ENCODE assay signal across 15 cellular contexts in the genomic region with DNA sequence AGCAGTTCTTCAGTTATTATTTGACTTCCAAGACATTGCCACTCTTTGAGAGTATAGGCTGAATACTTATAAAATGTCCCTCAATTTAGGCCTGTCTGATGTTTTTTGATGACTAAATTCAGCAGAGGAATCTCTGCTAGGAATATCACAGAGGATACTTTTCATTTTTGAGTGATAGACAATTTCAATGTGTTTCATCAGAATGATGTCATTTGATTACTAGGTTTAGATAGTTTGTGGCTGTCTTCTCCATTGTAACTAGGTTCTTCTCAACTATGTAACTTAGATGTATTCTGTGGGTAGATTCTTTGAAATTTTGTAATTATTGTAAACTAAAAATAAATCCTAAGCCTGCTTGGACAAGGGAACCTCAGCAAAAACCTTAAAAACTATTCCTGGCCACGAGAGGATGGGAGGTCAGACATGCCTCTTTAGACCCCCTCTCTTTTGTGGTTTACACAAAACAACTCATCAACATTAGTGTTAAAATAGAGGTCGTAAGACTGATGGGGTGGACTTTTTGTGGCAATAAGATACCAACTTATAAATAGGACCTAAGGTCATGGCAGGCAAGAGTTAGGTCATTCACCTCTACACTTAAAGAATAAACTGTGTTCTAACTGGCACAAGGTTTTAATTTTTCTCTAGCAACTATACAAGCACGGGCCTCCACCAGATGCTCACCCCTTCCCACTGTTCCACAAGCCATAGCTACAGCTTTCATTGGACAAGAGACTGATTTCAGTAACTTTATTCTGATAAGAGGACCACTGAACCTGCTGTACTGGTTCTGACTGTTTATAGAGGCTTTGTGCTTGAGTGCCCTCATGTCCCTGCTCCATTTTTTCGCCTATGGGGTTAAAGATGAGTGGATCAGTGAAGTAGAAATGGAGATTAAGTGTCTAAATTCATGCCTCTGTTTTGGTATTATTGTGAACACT.
"Had no signal": no experiment of that assay in that cellular context is flagged by ENCODE, and none has a peak within 500 bp of the region (broad histone marks: within the 10 kb centered on the region; RNA-seq: fewer than 3 reads in every experiment).

No MANE protein-coding gene starts in this region.

- H3K36me3 ChIP-seq: ascending aorta, prostate gland had no signal

- H3K9me3 ChIP-seq: ascending aorta, prostate gland had no signal

- ATAC-seq: activated naive CD8-positive, alpha-beta T cell treated with anti-CD3 and anti-CD28 coated beads, Interleukin-2, amount 50 U/mL, for 24 hours; esophagus mucosa; natural killer cell treated with Interleukin-12 subunit alpha and Interleukin-12 subunit beta and Interleukin-15 and Interleukin-18, amount 100 ng/mL, for 72 hours; sciatic nerve; stimulated activated naive B cell treated with anti-CD40 and anti-IgM and Interleukin-4, amounts not matched to agents 10 μg/mL and 1 μg/mL and 100 μg/mL, for 72 hours had no signal

- H3K4me1 ChIP-seq: ascending aorta, prostate gland had no signal

- H3K4me3 ChIP-seq: ascending aorta, dorsolateral prefrontal cortex, prostate gland had no signal

- H3K27me3 ChIP-seq: ascending aorta had no signal

- DNase-seq: activated CD4-positive, alpha-beta T cell treated with anti-CD3 and anti-CD28 coated beads for 4 hours; activated naive CD4-positive, alpha-beta T cell treated with Interleukin-2 at 50 U/mL for 16 hours; activated naive CD8-positive, alpha-beta T cell treated with anti-CD3 and anti-CD28 coated beads, Interleukin-2, amount 50 U/mL, for 24 hours; dorsolateral prefrontal cortex; immature natural killer cell; nucleus accumbens; stimulated activated CD4-positive, alpha-beta T cell treated with anti-CD3 and anti-CD28 coated beads, Interleukin-2, amount 100 ng/mL, for 24 hours; stimulated activated naive B cell treated with anti-CD40 and anti-IgM and Interleukin-4, amounts not matched to agents 10 μg/mL and 1 μg/mL and 100 μg/mL, for 72 hours; T1000; trophoblast cell had no signal

- H3K27ac ChIP-seq: ascending aorta, dorsolateral prefrontal cortex, prostate gland had no signal
